ENCODE assay signal across 8 cellular contexts in genomic region chr2:70993689-70993986, GRCh38. TPM values are rescaled to one million over a fixed set of nuclear protein-coding genes. Genes with fewer than 3 reads are reported as not detected.
DNase-seq lines count a peak whose midpoint lies in the region; ATAC-seq and TF ChIP-seq lines count a peak whose summit lies in the region.

No MANE protein-coding gene starts in this region.

- H3K36me3 ChIP-seq in lower lobe of right lung (peaks cover 39% of the 10 kb centered on the region), transverse colon (peaks cover 0 to 11% (median 5%) of the 10 kb centered on the region in 4 donors)

- in situ Hi-C loops in astrocyte of the cerebellum (cut with HindIII; ENCODE audit: low sequenced_read_pairs), result no loop called here
- in situ Hi-C loops in transverse colon (cut with MboI; ENCODE audit: low pct_ligation_motif_present in 1 of 4, low pct_unique_long_range_greater_than_20kb in 1 of 4, low sequenced_read_pairs in 3 of 4), result no loop called here

- no peaks in the 10 kb centered on the region for H3K9me3 ChIP-seq in lower lobe of right lung
- no peaks in the 10 kb centered on the region for H3K9me3 ChIP-seq in transverse colon

- TF ChIP-seq POLR2A in transverse colon (IDR thresholded peaks at IDR 0.05), result no peak

- ATAC-seq in lower lobe of right lung (no peak), GM18909 (IDR thresholded peaks at IDR 0.05; ENCODE audit: poor library complexity, unreplicated experiment) (no peak), HG03457 (IDR thresholded peaks at IDR 0.05; ENCODE audit: unreplicated experiment) (no peak)

- H3K4me3 ChIP-seq in astrocyte of the cerebellum (ENCODE audit: low read depth, low read length) (peak overlapping the region; percentile 81), lower lobe of right lung (peak overlapping the region; percentile 93), transverse colon (peak overlapping the region in 3 of 4 donors; percentile 55 to 100 (median 98))

- TF ChIP-seq CTCF in astrocyte of the cerebellum (IDR thresholded peaks at IDR 0.05; ENCODE audit: low read depth, low read length, missing control alignments), result no peak
- TF ChIP-seq CTCF in lower lobe of right lung (IDR thresholded peaks at IDR 0.05), result no peak
- no peak for TF ChIP-seq CTCF in transverse colon (IDR thresholded peaks at IDR 0.05)

- peak; percentile 39 for DNase-seq in activated effector memory CD4-positive, alpha-beta T cell treated with anti-CD3 and anti-CD28 coated beads, Interleukin-2, amount 50 U/mL, for 16 hours
- no peak for DNase-seq in activated effector memory CD4-positive, alpha-beta T cell treated with Interleukin-2 at 50 U/mL for 16 hours
- DNase-seq in astrocyte of the cerebellum (ENCODE audit: low read depth), result no peak
- DNase-seq in lower lobe of right lung, result no peak
- DNase-seq in transverse colon, result no peak
- DNase-seq in stimulated activated CD4-positive, alpha-beta T cell treated with anti-CD3 and anti-CD28 coated beads, Interleukin-4, amount 100 ng/mL, for 4 hours, result no peak

- no peaks in the 10 kb centered on the region for H3K27me3 ChIP-seq in lower lobe of right lung (ENCODE audit: low read depth)
- no peaks in the 10 kb centered on the region for H3K27me3 ChIP-seq in transverse colon

- intact Hi-C loops in lower lobe of right lung (cut with DNase I), result no loop called here
- intact Hi-C loops in transverse colon (cut with DNase I; ENCODE audit: low total_unique reads), result no loop called here

- H3K27ac ChIP-seq in lower lobe of right lung, result peak overlapping the region; percentile 88
- peak overlapping the region in 3 of 4 donors; percentile 81 to 91 (median 87) for H3K27ac ChIP-seq in transverse colon

- no peak for TF ChIP-seq EP300 in transverse colon (IDR thresholded peaks at IDR 0.05; ENCODE audit: low read depth)

- WGBS in transverse colon (ENCODE audit: low coverage in 1 of 2), 2 donors, result 46% methylated on average over 2 of the region's 2 CpGs; no CpG with 5 or more reads in 1 of the 2 donors

- H3K4me1 ChIP-seq in lower lobe of right lung, result peaks cover 21% of the 10 kb centered on the region
- H3K4me1 ChIP-seq in transverse colon, result peaks cover 11 to 26% (median 16%) of the 10 kb centered on the region in 4 donors

RNA-seq across cellular contexts. Expression of gene TEX261, which starts 1.0 kb away (rescaled TPM):
- 71.3 TPM for total RNA-seq in lower lobe of right lung
- 10 to 100 TPM; 14.6 to 34.5 (median 30.5) TPM for total RNA-seq in transverse colon

RNA-seq across cellular contexts. Expression of gene ANKRD53, which starts 15.2 kb away (rescaled TPM):
- total RNA-seq in lower lobe of right lung (1.1 TPM), transverse colon (1 to 10 TPM in 1 of 4 donors, under 1 TPM in 1, not detected in 2; 0.96 to 1.7 TPM)

RNA-seq across cellular contexts. Expression of gene ATP6V1B1, which starts 57.9 kb away (rescaled TPM):
- total RNA-seq in lower lobe of right lung, result 2.2 TPM
- not detected for total RNA-seq in transverse colon
